8 cellular contexts compared by ENCODE assay signal in genomic region chr16:23801387-23801786, GRCh38.
DNase-seq lines count a peak whose midpoint lies in the region; ATAC-seq and TF ChIP-seq lines count a peak whose summit lies in the region.

No MANE protein-coding gene starts in this region.

- peak; percentile 66 for TF ChIP-seq CTCF in C4-2B (conservative IDR thresholded peaks at IDR 0.05)
- TF ChIP-seq CTCF in OCI-LY1 (IDR thresholded peaks at IDR 0.05; ENCODE audit: low read length): peak; percentile 62; the same call in 1 of the 2 replicates
- peak; percentile 30 to 59 (median 41) for TF ChIP-seq CTCF in nephron (IDR thresholded peaks at IDR 0.05; ENCODE audit: unreplicated experiment in 3 of 3)

- no peaks in the 10 kb centered on the region for H3K9me2 ChIP-seq in OCI-LY1 (ENCODE audit: low read depth, low read length)

- H2AFZ ChIP-seq in OCI-LY1 (ENCODE audit: low read length): no peak overlapping the region

- H3K79me2 ChIP-seq in OCI-LY1 (ENCODE audit: insufficient read depth, low read length): no peaks in the 10 kb centered on the region

- H3K9me3 Mint-ChIP-seq in nephron: no peaks in the 10 kb centered on the region

- H3K27ac ChIP-seq in C4-2B: no peak overlapping the region
- no peak overlapping the region for H3K27ac ChIP-seq in OCI-LY1 (ENCODE audit: low read depth, low read length, poor library complexity, severe bottlenecking)

- H3K27ac Mint-ChIP-seq in nephron: no peak overlapping the region

- H4K20me1 ChIP-seq in OCI-LY1 (ENCODE audit: insufficient read depth, low read length): no peaks in the 10 kb centered on the region

- POLR2A ChIA-PET in HEK293T (lab: Yijun Ruan, JAX): no interaction called here

- no peaks in the 10 kb centered on the region; the same call in 1 of the 2 replicates for H3K27me3 ChIP-seq in OCI-LY1 (ENCODE audit: insufficient read depth, low read length)

- H3K36me3 ChIP-seq in OCI-LY1 (ENCODE audit: insufficient read depth, low read length): no peaks in the 10 kb centered on the region

- no peak overlapping the region for H3K4me2 ChIP-seq in OCI-LY1 (ENCODE audit: low read length)

- no peak overlapping the region for H3K4me3 Mint-ChIP-seq in nephron

- H3K9me3 ChIP-seq in OCI-LY1 (ENCODE audit: low read length): no peaks in the 10 kb centered on the region

- H3K27me3 Mint-ChIP-seq in nephron (ENCODE audit: low read depth): peaks cover 17% of the 10 kb centered on the region

- peaks cover 8% of the 10 kb centered on the region for H3K4me1 ChIP-seq in OCI-LY1 (ENCODE audit: insufficient read depth, low read length, severe bottlenecking)

- DNase-seq in HEK293T (ENCODE audit: extremely low spot score) (peak; percentile 73), activated T-cell treated with anti-CD3 and anti-CD28 coated beads for 48 hours (ENCODE audit: low read depth) (peak; percentile 72), fibroblast of gingiva (ENCODE audit: low read depth) (peak; percentile 25)
- peak; percentile 21 to 75 (median 66) for DNase-seq in stimulated activated naive CD4-positive, alpha-beta T cell (lab: John Stamatoyannopoulos, UW)

- no peak overlapping the region for H3K4me3 ChIP-seq in OCI-LY1 (ENCODE audit: low read depth, low read length, poor library complexity, severe bottlenecking)

- H3K9ac ChIP-seq in OCI-LY1 (ENCODE audit: low read length): no peak overlapping the region

- no peaks in the 10 kb centered on the region for H3K4me1 Mint-ChIP-seq in nephron

- H3K36me3 Mint-ChIP-seq in nephron (ENCODE audit: low read depth): no peaks in the 10 kb centered on the region

- no peak for ATAC-seq in HG03175 (IDR thresholded peaks at IDR 0.05; ENCODE audit: unreplicated experiment)

- no peaks in the 10 kb centered on the region for H3F3A ChIP-seq in OCI-LY1 (ENCODE audit: insufficient read depth, low read length)

- CTCF ChIA-PET in HEK293T (lab: Yijun Ruan, JAX): interaction anchor here (0.7 to 1.2 kb wide), 2 partner anchors 9 to 209 kb away, joined by 4 to 6 read pairs; no protein-coding TSS in a partner anchor

TF ChIP-seq in HEK293T, 16 proteins besides CTCF, POLR2A, EP300 and RAD21:
- TF ChIP-seq FOXA1 (IDR thresholded peaks at IDR 0.05) (no peak), LEF1 (IDR thresholded peaks at IDR 0.05; ENCODE audit: borderline replicate concordance) (no peak)
TF ChIP-seq in HEK293T: peak in this region for 0.
